ENCODE assay signal across 9 cellular contexts in genomic region chr6:106560966-106561740, GRCh38.
DNase-seq lines count a peak whose midpoint lies in the region; ATAC-seq, FAIRE-seq and TF ChIP-seq lines count a peak whose summit lies in the region.
"Had no signal": no experiment of that assay in that cellular context is flagged by ENCODE, and none has a peak within 500 bp of the region (broad histone marks: within the 10 kb centered on the region; RNA-seq: fewer than 3 reads in every experiment).

No MANE protein-coding gene starts in this region.

- ATAC-seq in sciatic nerve (peak; percentile 28), GM18498 (IDR thresholded peaks at IDR 0.05; ENCODE audit: unreplicated experiment) (no peak)

- H3K4me3 ChIP-seq in bronchial epithelial cell (ENCODE audit: low read depth, low read length), result no peak overlapping the region

- no peak for TF ChIP-seq CTCF in bronchial epithelial cell (IDR thresholded peaks at IDR 0.05; ENCODE audit: insufficient read depth, low read length, severe bottlenecking)

- peaks cover 13% of the 10 kb centered on the region for H3K36me3 ChIP-seq in bronchial epithelial cell (ENCODE audit: control insufficient read depth, insufficient read depth, low read length)

- DNase-seq in COLO829 (ENCODE audit: low spot score), result peak; percentile 50
- peak; percentile 60 for DNase-seq in MV-4-11 (lab: John Stamatoyannopoulos, UW)
- peak; percentile 78 for DNase-seq in bronchial epithelial cell (ENCODE audit: low read depth)
- no peak for DNase-seq in sciatic nerve (ENCODE audit: low spot score)
- DNase-seq in urothelium cell line (ENCODE audit: low spot score), result no peak
- no peak for DNase-seq in DMS153 treated with DMSO at 0.1 percent for 48 hours (lab: John Stamatoyannopoulos, UW; ENCODE audit: unreplicated experiment)
- no peak for DNase-seq in globus pallidus (ENCODE audit: low spot score)
- DNase-seq: NCI-H1694 had no signal

- FAIRE-seq in bronchial epithelial cell (lab: Jason Lieb, UNC) (no peak), urothelium cell line (lab: Jason Lieb, UNC) (no peak)

- intact Hi-C loops in sciatic nerve (cut with DNase I), result loop anchor here (5.0 to 10.0 kb wide), 2 partner anchors 114 to 216 kb away; no protein-coding TSS in a partner anchor

- H3K27me3 ChIP-seq in bronchial epithelial cell (ENCODE audit: control insufficient read depth, insufficient read depth, low read length), result no peaks in the 10 kb centered on the region

Comparison
In these comparisons a context has a peak if more than half of its experiments do, and no peak if none do; other contexts are left out.
1. DNase-seq: peak in COLO829 (single experiment), MV-4-11 (single experiment) and bronchial epithelial cell (single experiment); none in sciatic nerve (single experiment), urothelium cell line (single experiment), DMS153 treated with DMSO at 0.1 percent for 48 hours (single experiment) and globus pallidus (single experiment).